8 cellular contexts compared by ENCODE assay signal in genomic region chr1:108692724-108693655, GRCh38. TPM values are rescaled to one million over a fixed set of nuclear protein-coding genes. Genes with fewer than 3 reads are reported as not detected.
DNase-seq lines count a peak whose midpoint lies in the region; ATAC-seq, FAIRE-seq and TF ChIP-seq lines count a peak whose summit lies in the region.

No MANE protein-coding gene starts in this region.

- no peaks in the 10 kb centered on the region for H3K9me2 ChIP-seq in SK-N-SH

- POLR2A ChIA-PET in SK-N-SH (lab: Yijun Ruan, JAX): interaction anchor here (0.9 to 2.3 kb wide), 8 partner anchors 133 to 407 kb away, joined by 3 to 13 read pairs (median 6); partner anchors contain the start of genes EEIG2 and TAF13

- H3K4me3 ChIP-seq in LNCaP clone FGC (ENCODE audit: low read depth, low read length) (peak overlapping the region; percentile 92), SK-N-SH (ENCODE audit: low read depth in 2 of 2, low read length in 1 of 2) (peak overlapping the region; percentile 97 to 98), adipocyte (ENCODE audit: low read length) (peak overlapping the region; percentile 98)

- peak; percentile 27 for FAIRE-seq in H54 (lab: Jason Lieb, UNC)

- peak; percentile 54 for TF ChIP-seq RAD21 in SK-N-SH (IDR thresholded peaks at IDR 0.05; ENCODE audit: low read length)

- ATAC-seq in left cardiac atrium (peak; percentile 69 to 77), sciatic nerve (peak; percentile 69)

- peak overlapping the region; percentile 96 to 99 for H3K27ac ChIP-seq in SK-N-SH (ENCODE audit: low read depth in 2 of 2, low read length in 1 of 2)

- H2AFZ ChIP-seq in SK-N-SH (ENCODE audit: low read depth): peak overlapping the region; percentile 76; the same call in 1 of the 2 replicates

- H3K9me3 ChIP-seq in SK-N-SH (no peaks in the 10 kb centered on the region), adipocyte (ENCODE audit: control insufficient read depth, low read length) (no peaks in the 10 kb centered on the region)

- H3K79me2 ChIP-seq in SK-N-SH (ENCODE audit: insufficient read depth): peaks cover 68% of the 10 kb centered on the region

- intact Hi-C loops in left cardiac atrium (cut with DNase I) (loop anchor here in 1 of 2 donors (5.0 kb wide), 1 partner anchor 54 kb away; the partner anchor contains the start of gene STXBP3), sciatic nerve (cut with DNase I) (no loop called here)

- TF ChIP-seq CTCF in LNCaP clone FGC (IDR thresholded peaks at IDR 0.05; ENCODE audit: control insufficient read depth, extremely low read depth, insufficient read depth) (peak; percentile 40), SK-N-SH (IDR thresholded peaks at IDR 0.05) (peak; percentile 45)

- DNase-seq in GM04504 (ENCODE audit: low read depth): peak; percentile 43
- peak; percentile 26 for DNase-seq in H54 (ENCODE audit: insufficient read length, low spot score)
- DNase-seq in LNCaP clone FGC (ENCODE audit: low read depth): no peak
- DNase-seq in SK-N-SH: peak; percentile 61
- DNase-seq in adipocyte (ENCODE audit: low read depth): peak; percentile 55
- DNase-seq in left cardiac atrium: no peak
- peak; percentile 63 for DNase-seq in sciatic nerve (ENCODE audit: low spot score)
- DNase-seq in KG1 (lab: John Stamatoyannopoulos, UW): no peak

- under 1% methylated on average over 31 of the region's 36 CpGs for WGBS in SK-N-SH (ENCODE audit: low lambda C conversion rate)

- H3K4me1 ChIP-seq in SK-N-SH (ENCODE audit: control insufficient read depth in 1 of 2, insufficient read depth in 2 of 2, low read depth in 1 of 2, low read length in 1 of 2) (peaks cover 11 to 16% of the 10 kb centered on the region in 2 experiments; a peak in 3 of 4 replicates), adipocyte (ENCODE audit: control insufficient read depth, insufficient read depth, low read length) (peaks cover 17% of the 10 kb centered on the region)

- CTCF ChIA-PET in SK-N-SH (lab: Yijun Ruan, JAX): interaction anchor here (0.9 to 3.4 kb wide), 15 partner anchors 11 to 419 kb away, joined by 3 to 27 read pairs (median 4); partner anchors contain the start of gene EEIG2

- peaks cover 33% of the 10 kb centered on the region for H4K20me1 ChIP-seq in SK-N-SH (ENCODE audit: insufficient read depth)

- peaks cover 9% of the 10 kb centered on the region for H3F3A ChIP-seq in SK-N-SH (replicated peaks; ENCODE audit: insufficient read depth)

- TF ChIP-seq EP300 in SK-N-SH (IDR thresholded peaks at IDR 0.05; ENCODE audit: borderline replicate concordance in 1 of 2, low read depth in 1 of 2, low read length in 1 of 2): no peak

- TF ChIP-seq POLR2A in H54 (IDR thresholded peaks at IDR 0.05; ENCODE audit: low read depth, low read length): no peak

- peaks cover 32 to 34% of the 10 kb centered on the region in 2 experiments for H3K36me3 ChIP-seq in SK-N-SH (replicated peaks in 1 of 2; ENCODE audit: control insufficient read depth in 1 of 2, insufficient read depth in 2 of 2, low read length in 1 of 2)
- H3K36me3 ChIP-seq in adipocyte (ENCODE audit: control insufficient read depth, insufficient read depth, low read length, severe bottlenecking): peaks cover 26% of the 10 kb centered on the region

- peak overlapping the region; percentile 85 for H3K9ac ChIP-seq in SK-N-SH
- peak overlapping the region; percentile 97 for H3K9ac ChIP-seq in adipocyte (ENCODE audit: low read length)

- H3K27me3 ChIP-seq in SK-N-SH (ENCODE audit: insufficient read depth): no peaks in the 10 kb centered on the region
- H3K27me3 ChIP-seq in adipocyte (replicated peaks; ENCODE audit: control insufficient read depth, insufficient read depth, low read length): no peaks in the 10 kb centered on the region

- H3K4me2 ChIP-seq in SK-N-SH: peak overlapping the region; percentile 85

TF ChIP-seq in SK-N-SH, 30 proteins besides CTCF, POLR2A, EP300 and RAD21:
- no peak for TF ChIP-seq IRF3 (IDR thresholded peaks at IDR 0.05; ENCODE audit: low read depth, low read length)
- TF ChIP-seq TEAD4 (IDR thresholded peaks at IDR 0.05; ENCODE audit: borderline replicate concordance, insufficient read depth): no peak
- TF ChIP-seq GATA2 (CRISPR knock-in tag; IDR thresholded peaks at IDR 0.05): peak; percentile 5; the same call in 1 of the 2 replicates
- TF ChIP-seq SMC3 (IDR thresholded peaks at IDR 0.05; ENCODE audit: low read depth, low read length): peak; percentile 21; the same call in 1 of the 2 replicates
- no peak for TF ChIP-seq RXRA (IDR thresholded peaks at IDR 0.05; ENCODE audit: borderline replicate concordance, low read depth)

RNA-seq across cellular contexts. Expression of gene PRPF38B, which starts 0.9 kb away (rescaled TPM):
- 17.5 and 22.3 TPM in 2 replicates for polyA plus RNA-seq in SK-N-SH (2012; rRNA removed)
- polyA plus RNA-seq in SK-N-SH (2012; cell fraction: cytosol; rRNA removed): 11.5 and 14.1 TPM in 2 replicates
- 45.9 and 68.6 TPM in 2 replicates for polyA plus RNA-seq in SK-N-SH (2012; cell fraction: nucleus; rRNA removed)
- total RNA-seq in left cardiac atrium (10 to 100 TPM; 18.9 to 22.6 TPM), sciatic nerve (40.8 TPM)

RNA-seq across cellular contexts. Expression of gene FNDC7, which starts 19.7 kb away (rescaled TPM):
- 0.02 TPM in 1 of 2 replicates, not detected in the other for polyA plus RNA-seq in SK-N-SH (2012; rRNA removed)
- polyA plus RNA-seq in SK-N-SH (2012; cell fraction: cytosol; rRNA removed): not detected in 2 replicates
- polyA plus RNA-seq in SK-N-SH (2012; cell fraction: nucleus; rRNA removed): 0.07 TPM in 1 of 2 replicates, not detected in the other
- total RNA-seq in left cardiac atrium (not detected), sciatic nerve (not detected)

RNA-seq across cellular contexts. Expression of gene HENMT1, which starts 32.1 kb away (rescaled TPM):
- 0.03 TPM in 2 replicates for polyA plus RNA-seq in SK-N-SH (2012; rRNA removed)
- 0.07 and 0.09 TPM in 2 replicates for polyA plus RNA-seq in SK-N-SH (2012; cell fraction: cytosol; rRNA removed)
- polyA plus RNA-seq in SK-N-SH (2012; cell fraction: nucleus; rRNA removed): not detected in 2 replicates
- total RNA-seq in left cardiac atrium (1 to 10 TPM; 2.0 to 3.3 TPM), sciatic nerve (3.9 TPM)

RNA-seq across cellular contexts. Expression of gene STXBP3, which starts 53.5 kb away (rescaled TPM):
- polyA plus RNA-seq in SK-N-SH (2012; rRNA removed): 12.6 and 16.8 TPM in 2 replicates
- 21.6 and 29.9 TPM in 2 replicates for polyA plus RNA-seq in SK-N-SH (2012; cell fraction: cytosol; rRNA removed)
- 5.3 and 14.9 TPM in 2 replicates for polyA plus RNA-seq in SK-N-SH (2012; cell fraction: nucleus; rRNA removed)
- total RNA-seq in left cardiac atrium: 10 to 100 TPM; 27.7 to 30.4 TPM
- total RNA-seq in sciatic nerve: 78.0 TPM

Comparison
In these comparisons a context has a peak if more than half of its experiments do, and no peak if none do; other contexts are left out.
1. DNase-seq: peak in GM04504 (single experiment), H54 (single experiment), SK-N-SH (single experiment), adipocyte (single experiment) and sciatic nerve (single experiment); none in LNCaP clone FGC (single experiment), left cardiac atrium (single experiment) and KG1 (single experiment).
2. Peak in every context shown above with its lines, with median percentiles within 50 percentile points of each other: H3K4me3 ChIP-seq.